12 cellular contexts compared by ENCODE assay signal in the genomic region with DNA sequence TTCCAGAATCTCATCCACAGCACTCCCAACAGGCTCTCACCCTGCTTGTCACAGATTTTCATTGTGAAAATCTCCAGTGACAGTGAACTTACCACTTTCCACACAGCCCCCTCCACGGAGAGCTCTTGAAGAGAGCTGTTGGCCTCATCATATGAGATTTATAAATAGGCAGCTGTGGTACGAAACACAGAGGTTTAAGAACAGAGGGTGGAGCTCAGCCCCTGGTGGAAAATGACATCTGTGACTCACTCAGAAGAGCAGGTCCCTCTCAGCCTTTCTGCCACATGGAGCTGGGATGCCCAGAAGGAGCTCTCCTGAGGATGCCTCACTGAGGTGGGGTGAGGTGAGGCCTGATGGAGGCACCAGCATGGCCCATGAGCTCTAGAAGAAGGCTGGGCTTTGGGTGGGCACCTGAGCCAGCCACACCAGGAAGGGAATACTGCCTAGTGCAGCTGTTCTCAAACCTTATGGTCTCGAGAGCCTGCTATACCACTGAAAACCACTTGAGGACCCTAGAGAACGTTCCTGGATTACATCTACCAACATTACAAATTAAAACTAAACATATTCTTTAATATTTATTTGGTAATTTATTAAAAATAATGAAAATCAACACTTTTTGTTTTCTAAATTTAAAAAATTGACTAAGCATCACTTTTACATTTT. TPM values are rescaled to one million over a fixed set of nuclear protein-coding genes. Genes with fewer than 3 reads are reported as not detected.
DNase-seq lines count a peak whose midpoint lies in the region; ATAC-seq and TF ChIP-seq lines count a peak whose summit lies in the region.
"Had no signal": no experiment of that assay in that cellular context is flagged by ENCODE, and none has a peak within 500 bp of the region (broad histone marks: within the 10 kb centered on the region; RNA-seq: fewer than 3 reads in every experiment).

No MANE protein-coding gene starts in this region.

- peaks cover 6% of the 10 kb centered on the region for H3K9me3 Mint-ChIP-seq in activated CD8-positive, alpha-beta T cell treated with anti-CD3 and anti-CD28 coated beads for 36 hours
- no peaks in the 10 kb centered on the region for H3K9me3 Mint-ChIP-seq in activated CD8-positive, alpha-beta T cell treated with anti-CD3 and anti-CD28 coated beads, Interleukin-2, amount 10 ng/mL, durations not matched to agents 7 days and 5 days (ENCODE audit: insufficient read depth)
- peaks cover 32% of the 10 kb centered on the region for H3K9me3 Mint-ChIP-seq in nephron progenitor cell

- TF ChIP-seq EP300 in ovary (IDR thresholded peaks at IDR 0.05) = no peak

- H3K27ac ChIP-seq in esophagus squamous epithelium (peak overlapping the region; percentile 54 to 85 (median 70)), thoracic aorta (peak overlapping the region in 1 of 2 donors; percentile 12), ovary (no peak overlapping the region)
- H3K27ac ChIP-seq: HL-60 had no signal

- TF ChIP-seq CTCF in activated CD8-positive, alpha-beta T cell treated with anti-CD3 and anti-CD28 coated beads for 36 hours (IDR thresholded peaks at IDR 0.05) = no peak
- TF ChIP-seq CTCF in esophagus squamous epithelium (IDR thresholded peaks at IDR 0.05) (peak in 1 of 6 experiments; percentile 36), thoracic aorta (IDR thresholded peaks at IDR 0.05) (peak; percentile 27), ovary (IDR thresholded peaks at IDR 0.05) (no peak), nephron progenitor cell (IDR thresholded peaks at IDR 0.05) (no peak)

- H3K36me3 ChIP-seq in esophagus squamous epithelium (no peaks in the 10 kb centered on the region), thoracic aorta (no peaks in the 10 kb centered on the region), ovary (no peaks in the 10 kb centered on the region)

- H3K4me1 Mint-ChIP-seq in activated CD8-positive, alpha-beta T cell treated with anti-CD3 and anti-CD28 coated beads for 36 hours (ENCODE audit: low read depth) = no peaks in the 10 kb centered on the region
- no peaks in the 10 kb centered on the region for H3K4me1 Mint-ChIP-seq in activated CD8-positive, alpha-beta T cell treated with anti-CD3 and anti-CD28 coated beads, Interleukin-2, amount 10 ng/mL, durations not matched to agents 7 days and 5 days (ENCODE audit: low read depth)
- H3K4me1 Mint-ChIP-seq in nephron progenitor cell = peaks cover 29% of the 10 kb centered on the region
- H3K4me1 Mint-ChIP-seq: central memory CD8-positive, alpha-beta T cell; neural crest cell had no signal

- H3K27me3 ChIP-seq in esophagus squamous epithelium (no peaks in the 10 kb centered on the region), thoracic aorta (replicated peaks; ENCODE audit: insufficient read depth) (no peaks in the 10 kb centered on the region), ovary (no peaks in the 10 kb centered on the region)

- 64 to 94% methylated on average over 2 to 4 of the region's 4 CpGs for WGBS in esophagus squamous epithelium, 2 donors
- WGBS in ovary, 3 donors = 88 to 90% (median 89%) methylated on average over 4 of the region's 4 CpGs

- H3K36me3 Mint-ChIP-seq in activated CD8-positive, alpha-beta T cell treated with anti-CD3 and anti-CD28 coated beads for 36 hours (ENCODE audit: low read depth) = no peaks in the 10 kb centered on the region
- H3K36me3 Mint-ChIP-seq in activated CD8-positive, alpha-beta T cell treated with anti-CD3 and anti-CD28 coated beads, Interleukin-2, amount 10 ng/mL, durations not matched to agents 7 days and 5 days (ENCODE audit: low read depth) = no peaks in the 10 kb centered on the region
- no peaks in the 10 kb centered on the region for H3K36me3 Mint-ChIP-seq in nephron progenitor cell (ENCODE audit: low read depth)

- CTCF ChIA-PET in activated CD8-positive, alpha-beta T cell treated with anti-CD3 and anti-CD28 coated beads for 36 hours (lab: Charles Lee) = interaction anchor here (0.9 to 1.0 kb wide), 2 partner anchors 17 to 165 kb away, joined by 3 read pairs; no protein-coding TSS in a partner anchor
- CTCF ChIA-PET in activated CD8-positive, alpha-beta T cell treated with anti-CD3 and anti-CD28 coated beads, Interleukin-2, amount 10 ng/mL, durations not matched to agents 7 days and 5 days (lab: Charles Lee) = no interaction called here

- no peak for DNase-seq in activated CD8-positive, alpha-beta T cell treated with anti-CD3 and anti-CD28 coated beads for 36 hours
- DNase-seq in activated CD8-positive, alpha-beta T cell treated with anti-CD3 and anti-CD28 coated beads, Interleukin-2, amount 10 ng/mL, durations not matched to agents 7 days and 5 days = no peak
- peak; percentile 82 for DNase-seq in NAMALWA (ENCODE audit: low spot score)
- no peak for DNase-seq in esophagus squamous epithelium (lab: John Stamatoyannopoulos, UW)
- no peak for DNase-seq in thoracic aorta (ENCODE audit: low spot score)
- DNase-seq in ovary = no peak
- no peak for DNase-seq in hepatic stellate cell (ENCODE audit: low spot score)
- DNase-seq in nephron progenitor cell = no peak
- DNase-seq: NCI-H187 treated with DMSO at 0.1 percent for 48 hours had no signal

- H3K9me3 ChIP-seq in esophagus squamous epithelium (no peaks in the 10 kb centered on the region), thoracic aorta (no peaks in the 10 kb centered on the region), ovary (no peaks in the 10 kb centered on the region)

- H3K27me3 Mint-ChIP-seq in activated CD8-positive, alpha-beta T cell treated with anti-CD3 and anti-CD28 coated beads for 36 hours = no peaks in the 10 kb centered on the region
- H3K27me3 Mint-ChIP-seq in activated CD8-positive, alpha-beta T cell treated with anti-CD3 and anti-CD28 coated beads, Interleukin-2, amount 10 ng/mL, durations not matched to agents 7 days and 5 days (ENCODE audit: low read depth) = peaks cover 4% of the 10 kb centered on the region
- H3K27me3 Mint-ChIP-seq in nephron progenitor cell (ENCODE audit: low read depth, poor library complexity) = no peaks in the 10 kb centered on the region

- H3K4me3 Mint-ChIP-seq in activated CD8-positive, alpha-beta T cell treated with anti-CD3 and anti-CD28 coated beads for 36 hours = no peak overlapping the region
- H3K4me3 Mint-ChIP-seq in activated CD8-positive, alpha-beta T cell treated with anti-CD3 and anti-CD28 coated beads, Interleukin-2, amount 10 ng/mL, durations not matched to agents 7 days and 5 days = no peak overlapping the region
- no peak overlapping the region for H3K4me3 Mint-ChIP-seq in nephron progenitor cell
- H3K4me3 Mint-ChIP-seq: central memory CD8-positive, alpha-beta T cell; neural crest cell had no signal

- H3K27ac Mint-ChIP-seq in activated CD8-positive, alpha-beta T cell treated with anti-CD3 and anti-CD28 coated beads for 36 hours = no peak overlapping the region
- no peak overlapping the region for H3K27ac Mint-ChIP-seq in activated CD8-positive, alpha-beta T cell treated with anti-CD3 and anti-CD28 coated beads, Interleukin-2, amount 10 ng/mL, durations not matched to agents 7 days and 5 days
- no peak overlapping the region for H3K27ac Mint-ChIP-seq in nephron progenitor cell

- H3K4me3 ChIP-seq in esophagus squamous epithelium = no peak overlapping the region
- H3K4me3 ChIP-seq in thoracic aorta = no peak overlapping the region
- H3K4me3 ChIP-seq in ovary = no peak overlapping the region

- TF ChIP-seq POLR2A in esophagus squamous epithelium (IDR thresholded peaks at IDR 0.05) (no peak), ovary (IDR thresholded peaks at IDR 0.05) (no peak)

- peak; percentile 34 for ATAC-seq in activated CD8-positive, alpha-beta T cell treated with anti-CD3 and anti-CD28 coated beads for 36 hours
- ATAC-seq in activated CD8-positive, alpha-beta T cell treated with anti-CD3 and anti-CD28 coated beads, Interleukin-2, amount 10 ng/mL, durations not matched to agents 7 days and 5 days = no peak
- peak; percentile 75 for ATAC-seq in thoracic aorta (ENCODE audit: insufficient number of reproducible peaks, low FRiP score, low read depth)

- H3K4me1 ChIP-seq in esophagus squamous epithelium = peaks cover 23 to 50% (median 26%) of the 10 kb centered on the region in 3 donors
- peaks cover 11 to 46% of the 10 kb centered on the region in 2 donors for H3K4me1 ChIP-seq in thoracic aorta (ENCODE audit: control insufficient read depth in 1 of 2, low read depth in 2 of 2)
- no peaks in the 10 kb centered on the region for H3K4me1 ChIP-seq in ovary (ENCODE audit: insufficient read depth)

- intact Hi-C loops in activated CD8-positive, alpha-beta T cell treated with anti-CD3 and anti-CD28 coated beads for 36 hours (cut with micrococcal nuclease) = no loop called here
- intact Hi-C loops in esophagus squamous epithelium (cut with DNase I) (no loop called here), ovary (cut with DNase I) (loop anchor here in 1 of 4 donors (5.0 kb wide), 1 partner anchor 165 kb away; no protein-coding TSS in a partner anchor)

- POLR2A ChIA-PET in activated CD8-positive, alpha-beta T cell treated with anti-CD3 and anti-CD28 coated beads for 36 hours (lab: Charles Lee) = no interaction called here
- POLR2A ChIA-PET in activated CD8-positive, alpha-beta T cell treated with anti-CD3 and anti-CD28 coated beads, Interleukin-2, amount 10 ng/mL, durations not matched to agents 7 days and 5 days (lab: Charles Lee) = interaction anchor here (0.6 kb wide), 1 partner anchor 194 kb away, joined by 3 read pairs; no protein-coding TSS in a partner anchor

RNA-seq across cellular contexts. Expression of gene EEPD1, which starts 25.8 kb away (rescaled TPM):
- total RNA-seq in activated CD8-positive, alpha-beta T cell treated with anti-CD3 and anti-CD28 coated beads for 36 hours = under 1 TPM; 0.76 to 0.90 TPM
- total RNA-seq in activated CD8-positive, alpha-beta T cell treated with anti-CD3 and anti-CD28 coated beads, Interleukin-2, amount 10 ng/mL, durations not matched to agents 7 days and 5 days = 1 to 10 TPM; 2.6 TPM
- total RNA-seq in esophagus squamous epithelium (10 to 100 TPM in 1 of 4 donors, 1 to 10 TPM in 3; 2.3 to 10.2 (median 4.8) TPM), thoracic aorta (10 to 100 TPM; 14.6 to 17.4 TPM), ovary (10 to 100 TPM in 4 of 7 donors, 1 to 10 TPM in 3; 5.6 to 15.8 (median 10.7) TPM)
- polyA plus RNA-seq in ovary = 10 to 100 TPM; 11.5 to 16.6 TPM

Comparison
In these comparisons a context has a peak if more than half of its experiments do, and no peak if none do; other contexts are left out.
1. H3K27ac ChIP-seq: peak in esophagus squamous epithelium (4 of 4); none in ovary (0 of 2).